8 cellular contexts compared by ENCODE assay signal in the genomic region with DNA sequence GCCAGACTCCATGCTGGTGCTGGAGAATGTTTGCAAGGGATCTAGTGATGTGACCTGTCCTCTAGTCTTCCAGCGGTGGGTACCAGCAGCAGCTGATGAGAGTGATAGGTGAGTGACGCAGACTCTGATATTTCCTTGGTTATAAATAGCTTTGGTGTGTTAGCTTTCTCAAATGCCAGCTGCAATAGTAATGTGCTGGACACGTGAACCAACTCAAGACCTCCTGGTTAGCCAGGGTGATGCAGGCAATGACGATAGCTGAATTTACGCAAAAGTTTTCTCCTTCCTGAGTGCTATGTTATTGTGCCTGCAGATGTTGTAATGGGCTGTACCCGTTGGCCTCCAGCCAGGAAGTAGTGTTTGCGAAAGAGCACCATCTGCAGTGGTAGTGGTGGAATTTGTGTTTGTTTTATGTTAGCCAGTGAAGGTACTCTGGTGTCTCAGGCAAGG.
DNase-seq lines count a peak whose midpoint lies in the region; ATAC-seq, FAIRE-seq and TF ChIP-seq lines count a peak whose summit lies in the region.

No MANE protein-coding gene starts in this region.

- H3K36me3 Mint-ChIP-seq in stimulated activated effector memory CD8-positive, alpha-beta T cell treated with anti-CD3 and anti-CD28 coated beads, Interleukin-12 subunit alpha, Interleukin-12 subunit beta, amount 100 ng/mL, for 72 hours = no peaks in the 10 kb centered on the region

- FAIRE-seq in GM19239 (lab: Jason Lieb, UNC) = no peak

- TF ChIP-seq CTCF in fibroblast of pulmonary artery (IDR thresholded peaks at IDR 0.05; ENCODE audit: low read length, missing control alignments) = peak; percentile 22
- TF ChIP-seq CTCF in sigmoid colon (IDR thresholded peaks at IDR 0.05) = no peak

- H3K27me3 ChIP-seq in sigmoid colon = no peaks in the 10 kb centered on the region

- H3K9me3 Mint-ChIP-seq in stimulated activated effector memory CD8-positive, alpha-beta T cell treated with anti-CD3 and anti-CD28 coated beads, Interleukin-12 subunit alpha, Interleukin-12 subunit beta, amount 100 ng/mL, for 72 hours = peaks cover 9% of the 10 kb centered on the region

- no peak overlapping the region for H3K27ac Mint-ChIP-seq in stimulated activated effector memory CD8-positive, alpha-beta T cell treated with anti-CD3 and anti-CD28 coated beads, Interleukin-12 subunit alpha, Interleukin-12 subunit beta, amount 100 ng/mL, for 72 hours

- peaks cover 0 to 12% (median 4%) of the 10 kb centered on the region in 4 donors for H3K9me3 ChIP-seq in sigmoid colon

- H3K27ac ChIP-seq in sigmoid colon = no peak overlapping the region

- no peaks in the 10 kb centered on the region for H3K4me1 ChIP-seq in sigmoid colon

- DNase-seq in GOT3 (lab: John Stamatoyannopoulos, UW) (peak; percentile 21), fibroblast of pulmonary artery (ENCODE audit: low read depth) (peak; percentile 100), sigmoid colon (peak; percentile 84), GM19239 (ENCODE audit: insufficient read length, low spot score) (no peak)
- no peak for DNase-seq in stimulated activated effector memory CD8-positive, alpha-beta T cell treated with anti-CD3 and anti-CD28 coated beads, Interleukin-12 subunit alpha, Interleukin-12 subunit beta, amount 100 ng/mL, for 72 hours (ENCODE audit: low spot score in 2 of 2)

- intact Hi-C loops in sigmoid colon (cut with DNase I) = no loop called here

- no peaks in the 10 kb centered on the region for H3K36me3 ChIP-seq in sigmoid colon

- no peaks in the 10 kb centered on the region for H3K4me1 Mint-ChIP-seq in stimulated activated effector memory CD8-positive, alpha-beta T cell treated with anti-CD3 and anti-CD28 coated beads, Interleukin-12 subunit alpha, Interleukin-12 subunit beta, amount 100 ng/mL, for 72 hours

- ATAC-seq in stimulated activated effector memory CD8-positive, alpha-beta T cell treated with anti-CD3 and anti-CD28 coated beads, Interleukin-12 subunit alpha, Interleukin-12 subunit beta, amount 100 ng/mL, for 72 hours = no peak
- ATAC-seq in GM19463 (IDR thresholded peaks at IDR 0.05; ENCODE audit: unreplicated experiment) (no peak), GM21723 (IDR thresholded peaks at IDR 0.05; ENCODE audit: unreplicated experiment) (no peak)

- TF ChIP-seq POLR2A in sigmoid colon (IDR thresholded peaks at IDR 0.05) = no peak

- H3K4me3 Mint-ChIP-seq in stimulated activated effector memory CD8-positive, alpha-beta T cell treated with anti-CD3 and anti-CD28 coated beads, Interleukin-12 subunit alpha, Interleukin-12 subunit beta, amount 100 ng/mL, for 72 hours = no peak overlapping the region

- TF ChIP-seq EP300 in sigmoid colon (IDR thresholded peaks at IDR 0.05) = peak; percentile 40 to 95 (median 74)

- no peak overlapping the region for H3K4me3 ChIP-seq in fibroblast of pulmonary artery (replicated peaks; ENCODE audit: low read depth, low read length)
- H3K4me3 ChIP-seq in sigmoid colon = no peak overlapping the region

- WGBS in sigmoid colon, 2 donors = 15 to 49% methylated on average over 7 of the region's 7 CpGs

TF ChIP-seq in PFSK-1, 5 proteins besides CTCF, POLR2A, EP300 and RAD21:
- TF ChIP-seq, protein P1, sequence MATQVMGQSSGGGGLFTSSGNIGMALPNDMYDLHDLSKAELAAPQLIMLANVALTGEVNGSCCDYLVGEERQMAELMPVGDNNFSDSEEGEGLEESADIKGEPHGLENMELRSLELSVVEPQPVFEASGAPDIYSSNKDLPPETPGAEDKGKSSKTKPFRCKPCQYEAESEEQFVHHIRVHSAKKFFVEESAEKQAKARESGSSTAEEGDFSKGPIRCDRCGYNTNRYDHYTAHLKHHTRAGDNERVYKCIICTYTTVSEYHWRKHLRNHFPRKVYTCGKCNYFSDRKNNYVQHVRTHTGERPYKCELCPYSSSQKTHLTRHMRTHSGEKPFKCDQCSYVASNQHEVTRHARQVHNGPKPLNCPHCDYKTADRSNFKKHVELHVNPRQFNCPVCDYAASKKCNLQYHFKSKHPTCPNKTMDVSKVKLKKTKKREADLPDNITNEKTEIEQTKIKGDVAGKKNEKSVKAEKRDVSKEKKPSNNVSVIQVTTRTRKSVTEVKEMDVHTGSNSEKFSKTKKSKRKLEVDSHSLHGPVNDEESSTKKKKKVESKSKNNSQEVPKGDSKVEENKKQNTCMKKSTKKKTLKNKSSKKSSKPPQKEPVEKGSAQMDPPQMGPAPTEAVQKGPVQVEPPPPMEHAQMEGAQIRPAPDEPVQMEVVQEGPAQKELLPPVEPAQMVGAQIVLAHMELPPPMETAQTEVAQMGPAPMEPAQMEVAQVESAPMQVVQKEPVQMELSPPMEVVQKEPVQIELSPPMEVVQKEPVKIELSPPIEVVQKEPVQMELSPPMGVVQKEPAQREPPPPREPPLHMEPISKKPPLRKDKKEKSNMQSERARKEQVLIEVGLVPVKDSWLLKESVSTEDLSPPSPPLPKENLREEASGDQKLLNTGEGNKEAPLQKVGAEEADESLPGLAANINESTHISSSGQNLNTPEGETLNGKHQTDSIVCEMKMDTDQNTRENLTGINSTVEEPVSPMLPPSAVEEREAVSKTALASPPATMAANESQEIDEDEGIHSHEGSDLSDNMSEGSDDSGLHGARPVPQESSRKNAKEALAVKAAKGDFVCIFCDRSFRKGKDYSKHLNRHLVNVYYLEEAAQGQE (IDR thresholded peaks at IDR 0.05; ENCODE audit: insufficient read depth in 1 of 2, low read depth in 2 of 2, low read length in 2 of 2) = no peak
- TF ChIP-seq POLR2AphosphoS5 (IDR thresholded peaks at IDR 0.05; ENCODE audit: low read depth, low read length) = no peak
- TF ChIP-seq FOXP2 (optimal IDR thresholded peaks at IDR 0.05; ENCODE audit: borderline replicate concordance, extremely low read depth, extremely low read length, insufficient read depth) = no peak
- no peak for TF ChIP-seq TAF1 (IDR thresholded peaks at IDR 0.05; ENCODE audit: borderline replicate concordance, insufficient read depth, low read length)
- peak; percentile 22; the same call in 1 of the 2 replicates for TF ChIP-seq SIN3A (IDR thresholded peaks at IDR 0.05; ENCODE audit: borderline replicate concordance, insufficient read depth, low read length)
TF ChIP-seq in PFSK-1: peak in this region for 1.

Comparison
In these comparisons a context has a peak if more than half of its experiments do, and no peak if none do; other contexts are left out.
1. DNase-seq: peak in GOT3 (single experiment), fibroblast of pulmonary artery (single experiment) and sigmoid colon (single experiment); none in GM19239 (single experiment) and stimulated activated effector memory CD8-positive, alpha-beta T cell treated with anti-CD3 and anti-CD28 coated beads, Interleukin-12 subunit alpha, Interleukin-12 subunit beta, amount 100 ng/mL, for 72 hours (0 of 2).